ENCODE assay signal across 2 cellular contexts in the genomic region with DNA sequence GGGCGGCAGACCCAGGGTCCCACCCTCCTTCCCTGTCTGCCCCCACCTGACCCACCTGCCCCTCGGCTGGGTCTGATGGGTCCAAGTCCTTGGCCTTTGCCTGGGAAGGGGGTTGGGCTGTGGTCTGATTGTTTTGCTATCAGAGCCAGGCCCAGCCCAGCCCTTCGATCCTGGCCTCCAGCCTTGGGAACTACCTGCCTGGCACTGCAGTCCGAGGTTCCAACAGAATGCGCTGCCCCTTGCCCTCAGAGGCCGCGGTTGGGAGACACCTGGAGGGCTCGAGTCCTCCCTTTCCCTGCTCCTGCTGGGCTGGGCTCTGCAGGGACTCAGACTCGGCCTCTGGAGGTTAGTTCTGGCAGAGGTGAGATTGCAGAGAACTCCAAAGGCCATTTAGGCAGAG.
TF ChIP-seq lines count a peak whose summit lies in the region.

No MANE protein-coding gene starts in this region.

TF ChIP-seq in GM23338, 12 proteins besides CTCF, POLR2A, EP300 and RAD21:
- TF ChIP-seq, protein P1, sequence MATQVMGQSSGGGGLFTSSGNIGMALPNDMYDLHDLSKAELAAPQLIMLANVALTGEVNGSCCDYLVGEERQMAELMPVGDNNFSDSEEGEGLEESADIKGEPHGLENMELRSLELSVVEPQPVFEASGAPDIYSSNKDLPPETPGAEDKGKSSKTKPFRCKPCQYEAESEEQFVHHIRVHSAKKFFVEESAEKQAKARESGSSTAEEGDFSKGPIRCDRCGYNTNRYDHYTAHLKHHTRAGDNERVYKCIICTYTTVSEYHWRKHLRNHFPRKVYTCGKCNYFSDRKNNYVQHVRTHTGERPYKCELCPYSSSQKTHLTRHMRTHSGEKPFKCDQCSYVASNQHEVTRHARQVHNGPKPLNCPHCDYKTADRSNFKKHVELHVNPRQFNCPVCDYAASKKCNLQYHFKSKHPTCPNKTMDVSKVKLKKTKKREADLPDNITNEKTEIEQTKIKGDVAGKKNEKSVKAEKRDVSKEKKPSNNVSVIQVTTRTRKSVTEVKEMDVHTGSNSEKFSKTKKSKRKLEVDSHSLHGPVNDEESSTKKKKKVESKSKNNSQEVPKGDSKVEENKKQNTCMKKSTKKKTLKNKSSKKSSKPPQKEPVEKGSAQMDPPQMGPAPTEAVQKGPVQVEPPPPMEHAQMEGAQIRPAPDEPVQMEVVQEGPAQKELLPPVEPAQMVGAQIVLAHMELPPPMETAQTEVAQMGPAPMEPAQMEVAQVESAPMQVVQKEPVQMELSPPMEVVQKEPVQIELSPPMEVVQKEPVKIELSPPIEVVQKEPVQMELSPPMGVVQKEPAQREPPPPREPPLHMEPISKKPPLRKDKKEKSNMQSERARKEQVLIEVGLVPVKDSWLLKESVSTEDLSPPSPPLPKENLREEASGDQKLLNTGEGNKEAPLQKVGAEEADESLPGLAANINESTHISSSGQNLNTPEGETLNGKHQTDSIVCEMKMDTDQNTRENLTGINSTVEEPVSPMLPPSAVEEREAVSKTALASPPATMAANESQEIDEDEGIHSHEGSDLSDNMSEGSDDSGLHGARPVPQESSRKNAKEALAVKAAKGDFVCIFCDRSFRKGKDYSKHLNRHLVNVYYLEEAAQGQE (IDR thresholded peaks at IDR 0.05; ENCODE audit: unreplicated experiment) = no peak

TF ChIP-seq in H1, 55 proteins besides CTCF, POLR2A, EP300 and RAD21:
- TF ChIP-seq MAFK (IDR thresholded peaks at IDR 0.05; ENCODE audit: low read depth, low read length) = no peak
- TF ChIP-seq SAP30 (IDR thresholded peaks at IDR 0.05; ENCODE audit: insufficient read depth, insufficient replicate concordance, low read length) = no peak
- no peak for TF ChIP-seq BRCA1 (IDR thresholded peaks at IDR 0.05; ENCODE audit: low read depth, low read length)
- no peak for TF ChIP-seq CBX8 (IDR thresholded peaks at IDR 0.05; ENCODE audit: borderline replicate concordance, low read depth, low read length)
- TF ChIP-seq, protein P2, sequence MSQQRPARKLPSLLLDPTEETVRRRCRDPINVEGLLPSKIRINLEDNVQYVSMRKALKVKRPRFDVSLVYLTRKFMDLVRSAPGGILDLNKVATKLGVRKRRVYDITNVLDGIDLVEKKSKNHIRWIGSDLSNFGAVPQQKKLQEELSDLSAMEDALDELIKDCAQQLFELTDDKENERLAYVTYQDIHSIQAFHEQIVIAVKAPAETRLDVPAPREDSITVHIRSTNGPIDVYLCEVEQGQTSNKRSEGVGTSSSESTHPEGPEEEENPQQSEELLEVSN (IDR thresholded peaks at IDR 0.05) = no peak
- TF ChIP-seq RXRA (IDR thresholded peaks at IDR 0.05; ENCODE audit: insufficient read depth, low read depth, low read length) = no peak
- no peak for TF ChIP-seq CEBPB (IDR thresholded peaks at IDR 0.05; ENCODE audit: low read depth, low read length)
- no peak for TF ChIP-seq SIX5 (IDR thresholded peaks at IDR 0.05; ENCODE audit: low read depth, low read length)
- TF ChIP-seq HDAC6 (IDR thresholded peaks at IDR 0.05; ENCODE audit: low read depth, low read length) = no peak
- TF ChIP-seq TAF1 (IDR thresholded peaks at IDR 0.05; ENCODE audit: low read depth, low read length) = no peak
- TF ChIP-seq, protein P3, sequence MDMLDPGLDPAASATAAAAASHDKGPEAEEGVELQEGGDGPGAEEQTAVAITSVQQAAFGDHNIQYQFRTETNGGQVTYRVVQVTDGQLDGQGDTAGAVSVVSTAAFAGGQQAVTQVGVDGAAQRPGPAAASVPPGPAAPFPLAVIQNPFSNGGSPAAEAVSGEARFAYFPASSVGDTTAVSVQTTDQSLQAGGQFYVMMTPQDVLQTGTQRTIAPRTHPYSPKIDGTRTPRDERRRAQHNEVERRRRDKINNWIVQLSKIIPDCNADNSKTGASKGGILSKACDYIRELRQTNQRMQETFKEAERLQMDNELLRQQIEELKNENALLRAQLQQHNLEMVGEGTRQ (IDR thresholded peaks at IDR 0.05; ENCODE audit: low read length) = no peak
- no peak for TF ChIP-seq RFX5 (IDR thresholded peaks at IDR 0.05; ENCODE audit: borderline replicate concordance, low read depth, low read length)
- no peak for TF ChIP-seq TAF7 (optimal IDR thresholded peaks at IDR 0.05; ENCODE audit: borderline replicate concordance, low read depth, low read length)
- TF ChIP-seq, protein P4, sequence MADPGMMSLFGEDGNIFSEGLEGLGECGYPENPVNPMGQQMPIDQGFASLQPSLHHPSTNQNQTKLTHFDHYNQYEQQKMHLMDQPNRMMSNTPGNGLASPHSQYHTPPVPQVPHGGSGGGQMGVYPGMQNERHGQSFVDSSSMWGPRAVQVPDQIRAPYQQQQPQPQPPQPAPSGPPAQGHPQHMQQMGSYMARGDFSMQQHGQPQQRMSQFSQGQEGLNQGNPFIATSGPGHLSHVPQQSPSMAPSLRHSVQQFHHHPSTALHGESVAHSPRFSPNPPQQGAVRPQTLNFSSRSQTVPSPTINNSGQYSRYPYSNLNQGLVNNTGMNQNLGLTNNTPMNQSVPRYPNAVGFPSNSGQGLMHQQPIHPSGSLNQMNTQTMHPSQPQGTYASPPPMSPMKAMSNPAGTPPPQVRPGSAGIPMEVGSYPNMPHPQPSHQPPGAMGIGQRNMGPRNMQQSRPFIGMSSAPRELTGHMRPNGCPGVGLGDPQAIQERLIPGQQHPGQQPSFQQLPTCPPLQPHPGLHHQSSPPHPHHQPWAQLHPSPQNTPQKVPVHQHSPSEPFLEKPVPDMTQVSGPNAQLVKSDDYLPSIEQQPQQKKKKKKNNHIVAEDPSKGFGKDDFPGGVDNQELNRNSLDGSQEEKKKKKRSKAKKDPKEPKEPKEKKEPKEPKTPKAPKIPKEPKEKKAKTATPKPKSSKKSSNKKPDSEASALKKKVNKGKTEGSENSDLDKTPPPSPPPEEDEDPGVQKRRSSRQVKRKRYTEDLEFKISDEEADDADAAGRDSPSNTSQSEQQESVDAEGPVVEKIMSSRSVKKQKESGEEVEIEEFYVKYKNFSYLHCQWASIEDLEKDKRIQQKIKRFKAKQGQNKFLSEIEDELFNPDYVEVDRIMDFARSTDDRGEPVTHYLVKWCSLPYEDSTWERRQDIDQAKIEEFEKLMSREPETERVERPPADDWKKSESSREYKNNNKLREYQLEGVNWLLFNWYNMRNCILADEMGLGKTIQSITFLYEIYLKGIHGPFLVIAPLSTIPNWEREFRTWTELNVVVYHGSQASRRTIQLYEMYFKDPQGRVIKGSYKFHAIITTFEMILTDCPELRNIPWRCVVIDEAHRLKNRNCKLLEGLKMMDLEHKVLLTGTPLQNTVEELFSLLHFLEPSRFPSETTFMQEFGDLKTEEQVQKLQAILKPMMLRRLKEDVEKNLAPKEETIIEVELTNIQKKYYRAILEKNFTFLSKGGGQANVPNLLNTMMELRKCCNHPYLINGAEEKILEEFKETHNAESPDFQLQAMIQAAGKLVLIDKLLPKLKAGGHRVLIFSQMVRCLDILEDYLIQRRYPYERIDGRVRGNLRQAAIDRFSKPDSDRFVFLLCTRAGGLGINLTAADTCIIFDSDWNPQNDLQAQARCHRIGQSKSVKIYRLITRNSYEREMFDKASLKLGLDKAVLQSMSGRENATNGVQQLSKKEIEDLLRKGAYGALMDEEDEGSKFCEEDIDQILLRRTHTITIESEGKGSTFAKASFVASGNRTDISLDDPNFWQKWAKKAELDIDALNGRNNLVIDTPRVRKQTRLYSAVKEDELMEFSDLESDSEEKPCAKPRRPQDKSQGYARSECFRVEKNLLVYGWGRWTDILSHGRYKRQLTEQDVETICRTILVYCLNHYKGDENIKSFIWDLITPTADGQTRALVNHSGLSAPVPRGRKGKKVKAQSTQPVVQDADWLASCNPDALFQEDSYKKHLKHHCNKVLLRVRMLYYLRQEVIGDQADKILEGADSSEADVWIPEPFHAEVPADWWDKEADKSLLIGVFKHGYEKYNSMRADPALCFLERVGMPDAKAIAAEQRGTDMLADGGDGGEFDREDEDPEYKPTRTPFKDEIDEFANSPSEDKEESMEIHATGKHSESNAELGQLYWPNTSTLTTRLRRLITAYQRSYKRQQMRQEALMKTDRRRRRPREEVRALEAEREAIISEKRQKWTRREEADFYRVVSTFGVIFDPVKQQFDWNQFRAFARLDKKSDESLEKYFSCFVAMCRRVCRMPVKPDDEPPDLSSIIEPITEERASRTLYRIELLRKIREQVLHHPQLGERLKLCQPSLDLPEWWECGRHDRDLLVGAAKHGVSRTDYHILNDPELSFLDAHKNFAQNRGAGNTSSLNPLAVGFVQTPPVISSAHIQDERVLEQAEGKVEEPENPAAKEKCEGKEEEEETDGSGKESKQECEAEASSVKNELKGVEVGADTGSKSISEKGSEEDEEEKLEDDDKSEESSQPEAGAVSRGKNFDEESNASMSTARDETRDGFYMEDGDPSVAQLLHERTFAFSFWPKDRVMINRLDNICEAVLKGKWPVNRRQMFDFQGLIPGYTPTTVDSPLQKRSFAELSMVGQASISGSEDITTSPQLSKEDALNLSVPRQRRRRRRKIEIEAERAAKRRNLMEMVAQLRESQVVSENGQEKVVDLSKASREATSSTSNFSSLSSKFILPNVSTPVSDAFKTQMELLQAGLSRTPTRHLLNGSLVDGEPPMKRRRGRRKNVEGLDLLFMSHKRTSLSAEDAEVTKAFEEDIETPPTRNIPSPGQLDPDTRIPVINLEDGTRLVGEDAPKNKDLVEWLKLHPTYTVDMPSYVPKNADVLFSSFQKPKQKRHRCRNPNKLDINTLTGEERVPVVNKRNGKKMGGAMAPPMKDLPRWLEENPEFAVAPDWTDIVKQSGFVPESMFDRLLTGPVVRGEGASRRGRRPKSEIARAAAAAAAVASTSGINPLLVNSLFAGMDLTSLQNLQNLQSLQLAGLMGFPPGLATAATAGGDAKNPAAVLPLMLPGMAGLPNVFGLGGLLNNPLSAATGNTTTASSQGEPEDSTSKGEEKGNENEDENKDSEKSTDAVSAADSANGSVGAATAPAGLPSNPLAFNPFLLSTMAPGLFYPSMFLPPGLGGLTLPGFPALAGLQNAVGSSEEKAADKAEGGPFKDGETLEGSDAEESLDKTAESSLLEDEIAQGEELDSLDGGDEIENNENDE (IDR thresholded peaks at IDR 0.05; ENCODE audit: insufficient replicate concordance, low read length) = no peak
- no peak for TF ChIP-seq CHD2 (IDR thresholded peaks at IDR 0.05; ENCODE audit: low read length)
- TF ChIP-seq JUND (IDR thresholded peaks at IDR 0.05; ENCODE audit: low read length) = no peak
- no peak for TF ChIP-seq PHF8 (conservative IDR thresholded peaks at IDR 0.05; ENCODE audit: low read depth, low read length)
